Comparison of ENCODE assay signal across 10 cellular contexts in genomic region chr17:50146230-50146926, GRCh38. TPM values are rescaled to one million over a fixed set of nuclear protein-coding genes. Genes with fewer than 3 reads are reported as not detected.
DNase-seq lines count a peak whose midpoint lies in the region; ATAC-seq lines count a peak whose summit lies in the region.
"Had no signal": no experiment of that assay in that cellular context is flagged by ENCODE, and none has a peak within 500 bp of the region (broad histone marks: within the 10 kb centered on the region; RNA-seq: fewer than 3 reads in every experiment).

No MANE protein-coding gene starts in this region.

- no peaks in the 10 kb centered on the region for H3K9me3 Mint-ChIP-seq in activated CD8-positive, alpha-beta memory T cell treated with anti-CD3 and anti-CD28 coated beads, Interleukin-2, amount 10 ng/mL, durations not matched to agents 7 days and 5 days (ENCODE audit: low read depth)
- no peaks in the 10 kb centered on the region for H3K9me3 Mint-ChIP-seq in activated naive CD8-positive, alpha-beta T cell treated with anti-CD3 and anti-CD28 coated beads for 36 hours

- H3K27ac ChIP-seq in layer of hippocampus (ENCODE audit: low read depth, low read length): peak overlapping the region; percentile 18
- H3K27ac ChIP-seq in temporal lobe (ENCODE audit: low read depth, low read length): peak overlapping the region; percentile 36
- H3K27ac ChIP-seq: C4-2B had no signal

- H3K27me3 ChIP-seq in layer of hippocampus (ENCODE audit: control insufficient read depth, insufficient read depth, low read length): no peaks in the 10 kb centered on the region

- no peak for ATAC-seq in activated CD8-positive, alpha-beta memory T cell treated with anti-CD3 and anti-CD28 coated beads, Interleukin-2, amount 10 ng/mL, durations not matched to agents 7 days and 5 days

- CTCF ChIA-PET in activated CD8-positive, alpha-beta memory T cell treated with anti-CD3 and anti-CD28 coated beads, Interleukin-2, amount 10 ng/mL, durations not matched to agents 7 days and 5 days (lab: Charles Lee): interaction anchor here (0.7 to 3.6 kb wide), 11 partner anchors 11 to 59 kb away, joined by 3 to 18 read pairs (median 4); no protein-coding TSS in a partner anchor

- no peak for DNase-seq in activated CD8-positive, alpha-beta memory T cell treated with anti-CD3 and anti-CD28 coated beads, Interleukin-2, amount 10 ng/mL, durations not matched to agents 7 days and 5 days
- DNase-seq in activated CD8-positive, alpha-beta memory T cell treated with anti-CD3 and anti-CD28 coated beads for 24 hours: no peak
- no peak for DNase-seq in activated naive CD8-positive, alpha-beta T cell treated with anti-CD3 and anti-CD28 coated beads for 36 hours
- no peak for DNase-seq in putamen (ENCODE audit: low spot score)
- no peak for DNase-seq in SKM-1 treated with dmso at 0.1 percent for 144 hours (lab: John Stamatoyannopoulos, UW; ENCODE audit: unreplicated experiment)
- no peak for DNase-seq in ecto neural progenitor cell (ENCODE audit: low spot score)
- DNase-seq: SHP77 had no signal

- H3K36me3 Mint-ChIP-seq in activated CD8-positive, alpha-beta memory T cell treated with anti-CD3 and anti-CD28 coated beads, Interleukin-2, amount 10 ng/mL, durations not matched to agents 7 days and 5 days: peaks cover 42% of the 10 kb centered on the region
- peaks cover 34% of the 10 kb centered on the region for H3K36me3 Mint-ChIP-seq in activated naive CD8-positive, alpha-beta T cell treated with anti-CD3 and anti-CD28 coated beads for 36 hours

- no peaks in the 10 kb centered on the region for H3K27me3 Mint-ChIP-seq in activated CD8-positive, alpha-beta memory T cell treated with anti-CD3 and anti-CD28 coated beads, Interleukin-2, amount 10 ng/mL, durations not matched to agents 7 days and 5 days
- no peaks in the 10 kb centered on the region for H3K27me3 Mint-ChIP-seq in activated naive CD8-positive, alpha-beta T cell treated with anti-CD3 and anti-CD28 coated beads for 36 hours

- H3K4me1 Mint-ChIP-seq in activated CD8-positive, alpha-beta memory T cell treated with anti-CD3 and anti-CD28 coated beads, Interleukin-2, amount 10 ng/mL, durations not matched to agents 7 days and 5 days: peaks cover 52% of the 10 kb centered on the region
- H3K4me1 Mint-ChIP-seq in activated naive CD8-positive, alpha-beta T cell treated with anti-CD3 and anti-CD28 coated beads for 36 hours: peaks cover 51% of the 10 kb centered on the region

- peak overlapping the region; percentile 80 for H3K4me3 Mint-ChIP-seq in activated CD8-positive, alpha-beta memory T cell treated with anti-CD3 and anti-CD28 coated beads, Interleukin-2, amount 10 ng/mL, durations not matched to agents 7 days and 5 days
- peak overlapping the region; percentile 97 for H3K4me3 Mint-ChIP-seq in activated naive CD8-positive, alpha-beta T cell treated with anti-CD3 and anti-CD28 coated beads for 36 hours

- H3K27ac Mint-ChIP-seq in activated CD8-positive, alpha-beta memory T cell treated with anti-CD3 and anti-CD28 coated beads, Interleukin-2, amount 10 ng/mL, durations not matched to agents 7 days and 5 days: peak overlapping the region; percentile 80
- peak overlapping the region; percentile 93 for H3K27ac Mint-ChIP-seq in activated naive CD8-positive, alpha-beta T cell treated with anti-CD3 and anti-CD28 coated beads for 36 hours

RNA-seq across cellular contexts. Expression of gene PPP1R9B, which starts 4.1 kb away (rescaled TPM):
- 100 to 1,000 TPM; 108 to 121 TPM for total RNA-seq in activated CD8-positive, alpha-beta memory T cell treated with anti-CD3 and anti-CD28 coated beads, Interleukin-2, amount 10 ng/mL, durations not matched to agents 7 days and 5 days
- total RNA-seq in activated naive CD8-positive, alpha-beta T cell treated with anti-CD3 and anti-CD28 coated beads for 36 hours: 10 to 100 TPM; 50.9 to 52.0 TPM
- total RNA-seq in temporal lobe: 52.1 TPM

RNA-seq across cellular contexts. Expression of gene SAMD14, which starts 16.4 kb away (rescaled TPM):
- 1 to 10 TPM in 1 of 2 experiments, under 1 TPM in 1; 0.35 to 1.1 TPM for total RNA-seq in activated CD8-positive, alpha-beta memory T cell treated with anti-CD3 and anti-CD28 coated beads, Interleukin-2, amount 10 ng/mL, durations not matched to agents 7 days and 5 days
- under 1 TPM; 0.47 to 0.66 TPM for total RNA-seq in activated naive CD8-positive, alpha-beta T cell treated with anti-CD3 and anti-CD28 coated beads for 36 hours
- total RNA-seq in temporal lobe: 30.5 TPM

RNA-seq across cellular contexts. Expression of gene SGCA, which starts 19.4 kb away (rescaled TPM):
- under 1 TPM in 1 of 2 experiments, not detected in 1; 0.23 TPM for total RNA-seq in activated CD8-positive, alpha-beta memory T cell treated with anti-CD3 and anti-CD28 coated beads, Interleukin-2, amount 10 ng/mL, durations not matched to agents 7 days and 5 days
- under 1 TPM in 1 of 2 experiments, not detected in 1; 0.38 TPM for total RNA-seq in activated naive CD8-positive, alpha-beta T cell treated with anti-CD3 and anti-CD28 coated beads for 36 hours
- total RNA-seq in temporal lobe: 0.25 TPM

RNA-seq across cellular contexts. Expression of gene PDK2, which starts 51.2 kb away (rescaled TPM):
- total RNA-seq in activated CD8-positive, alpha-beta memory T cell treated with anti-CD3 and anti-CD28 coated beads, Interleukin-2, amount 10 ng/mL, durations not matched to agents 7 days and 5 days: 10 to 100 TPM; 13.6 to 20.9 TPM
- 10 to 100 TPM in 1 of 2 experiments, 1 to 10 TPM in 1; 9.4 to 12.9 TPM for total RNA-seq in activated naive CD8-positive, alpha-beta T cell treated with anti-CD3 and anti-CD28 coated beads for 36 hours
- total RNA-seq in temporal lobe: 11.1 TPM

RNA-seq across cellular contexts. Expression of gene COL1A1, which starts 55.1 kb away (rescaled TPM):
- total RNA-seq in activated CD8-positive, alpha-beta memory T cell treated with anti-CD3 and anti-CD28 coated beads, Interleukin-2, amount 10 ng/mL, durations not matched to agents 7 days and 5 days: 1 to 10 TPM in 1 of 2 experiments, under 1 TPM in 1; 0.67 to 1.6 TPM
- under 1 TPM; 0.72 to 0.78 TPM for total RNA-seq in activated naive CD8-positive, alpha-beta T cell treated with anti-CD3 and anti-CD28 coated beads for 36 hours
- total RNA-seq in temporal lobe: 41.1 TPM

Comparison
In these comparisons a context has a peak if more than half of its experiments do, and no peak if none do; other contexts are left out.
1. RNA of gene SAMD14, which starts 16.4 kb away (total RNA-seq): 30.5 TPM in temporal lobe (single experiment); 0.35 to 1.1 TPM in activated CD8-positive, alpha-beta memory T cell treated with anti-CD3 and anti-CD28 coated beads, Interleukin-2, amount 10 ng/mL, durations not matched to agents 7 days and 5 days and 0.47 to 0.66 TPM in activated naive CD8-positive, alpha-beta T cell treated with anti-CD3 and anti-CD28 coated beads for 36 hours; every median in the first group is over 10 times any median in the second.